ENCODE assay signal across 8 cellular contexts in the genomic region with DNA sequence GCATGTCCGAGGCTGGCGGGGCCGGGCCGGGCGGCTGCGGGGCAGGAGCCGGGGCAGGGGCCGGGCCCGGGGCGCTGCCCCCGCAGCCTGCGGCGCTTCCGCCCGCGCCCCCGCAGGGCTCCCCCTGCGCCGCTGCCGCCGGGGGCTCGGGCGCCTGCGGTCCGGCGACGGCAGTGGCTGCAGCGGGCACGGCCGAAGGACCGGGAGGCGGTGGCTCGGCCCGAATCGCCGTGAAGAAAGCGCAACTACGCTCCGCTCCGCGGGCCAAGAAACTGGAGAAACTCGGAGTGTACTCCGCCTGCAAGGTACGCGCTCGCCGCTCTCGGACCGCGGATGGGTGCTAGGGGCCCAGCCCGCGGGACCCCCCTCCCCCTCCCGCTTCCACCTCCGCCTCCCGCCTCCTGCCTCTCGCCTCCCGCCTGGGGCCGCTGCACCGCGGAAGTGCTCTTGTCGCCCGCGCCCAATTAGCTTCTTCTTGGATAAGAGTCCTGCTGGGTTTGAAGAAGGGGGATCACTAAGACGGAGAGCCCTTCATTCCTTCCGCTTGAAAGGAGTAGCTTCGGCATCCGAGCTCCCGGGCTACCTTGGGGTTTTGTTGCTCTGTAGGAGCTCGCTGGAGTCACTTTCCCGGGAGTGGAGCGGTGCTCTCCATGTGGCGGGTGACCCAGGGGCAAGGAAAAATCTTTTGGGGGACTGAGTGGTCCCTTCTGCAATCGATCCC. TPM values are rescaled to one million over a fixed set of nuclear protein-coding genes. Genes with fewer than 3 reads are reported as not detected.
DNase-seq lines count a peak whose midpoint lies in the region; ATAC-seq and TF ChIP-seq lines count a peak whose summit lies in the region.

No MANE protein-coding gene starts in this region.

- peak overlapping the region; percentile 75 for H3K27ac ChIP-seq in HL-60 (replicated peaks)

- ATAC-seq in GM19467 (IDR thresholded peaks at IDR 0.05; ENCODE audit: unreplicated experiment), result peak; percentile 34
- ATAC-seq in naive thymus-derived CD8-positive, alpha-beta T cell, result peak; percentile 19 to 35
- peak; percentile 62 for ATAC-seq in stimulated activated naive CD8-positive, alpha-beta T cell treated with anti-CD3 and anti-CD28 coated beads, Interleukin-15, amount 100 ng/mL, for 72 hours

- DNase-seq in COR-L47 (lab: John Stamatoyannopoulos, UW) (peak; percentile 32), HL-60 (ENCODE audit: low read depth in 1 of 2, low spot score in 1 of 2) (peak; percentile 45 to 86), RKO (ENCODE audit: low spot score) (peak; percentile 86), fibroblast of peridontal ligament (ENCODE audit: extremely low read depth) (peak; percentile 64)
- DNase-seq in activated effector memory CD4-positive, alpha-beta T cell treated with Interleukin-2 at 50 U/mL for 16 hours, result peak; percentile 54
- DNase-seq in naive thymus-derived CD8-positive, alpha-beta T cell, result peak; percentile 36 to 76 (median 59)
- DNase-seq in stimulated activated naive CD8-positive, alpha-beta T cell treated with anti-CD3 and anti-CD28 coated beads, Interleukin-15, amount 100 ng/mL, for 72 hours, result peak; percentile 79 to 82

- H3K27me3 ChIP-seq in HL-60 (ENCODE audit: insufficient read depth, poor library complexity, severe bottlenecking), result no peaks in the 10 kb centered on the region

- peak overlapping the region; percentile 96 to 100 (median 97) for H3K4me3 Mint-ChIP-seq in naive thymus-derived CD8-positive, alpha-beta T cell
- peak overlapping the region; percentile 91 to 92 for H3K4me3 Mint-ChIP-seq in stimulated activated naive CD8-positive, alpha-beta T cell treated with anti-CD3 and anti-CD28 coated beads, Interleukin-15, amount 100 ng/mL, for 72 hours

- no peaks in the 10 kb centered on the region for H3K27me3 Mint-ChIP-seq in naive thymus-derived CD8-positive, alpha-beta T cell
- H3K27me3 Mint-ChIP-seq in stimulated activated naive CD8-positive, alpha-beta T cell treated with anti-CD3 and anti-CD28 coated beads, Interleukin-15, amount 100 ng/mL, for 72 hours, result no peaks in the 10 kb centered on the region

- H3K4me3 ChIP-seq in HL-60 (replicated peaks; ENCODE audit: insufficient read depth, low read length), result peak overlapping the region; percentile 72

- no peak for TF ChIP-seq CTCF in HL-60 (IDR thresholded peaks at IDR 0.05; ENCODE audit: insufficient read depth, low read length)

- no peaks in the 10 kb centered on the region for H3K36me3 Mint-ChIP-seq in naive thymus-derived CD8-positive, alpha-beta T cell

- peak overlapping the region; percentile 93 to 98 (median 95) for H3K27ac Mint-ChIP-seq in naive thymus-derived CD8-positive, alpha-beta T cell
- H3K27ac Mint-ChIP-seq in stimulated activated naive CD8-positive, alpha-beta T cell treated with anti-CD3 and anti-CD28 coated beads, Interleukin-15, amount 100 ng/mL, for 72 hours, result peak overlapping the region; percentile 91 to 96

- H3K4me1 Mint-ChIP-seq in naive thymus-derived CD8-positive, alpha-beta T cell, result peaks cover 37 to 57% (median 55%) of the 10 kb centered on the region in 4 donors
- H3K4me1 Mint-ChIP-seq in stimulated activated naive CD8-positive, alpha-beta T cell treated with anti-CD3 and anti-CD28 coated beads, Interleukin-15, amount 100 ng/mL, for 72 hours, result peaks cover 49% of the 10 kb centered on the region

- POLR2A ChIA-PET in naive thymus-derived CD8-positive, alpha-beta T cell (lab: Charles Lee), result interaction anchor here (0.6 to 3.2 kb wide), 6 partner anchors 56 to 151 kb away, joined by 3 to 28 read pairs (median 4); a partner anchor contains a TSS

- no peaks in the 10 kb centered on the region for H3K9me3 Mint-ChIP-seq in naive thymus-derived CD8-positive, alpha-beta T cell
- H3K9me3 Mint-ChIP-seq in stimulated activated naive CD8-positive, alpha-beta T cell treated with anti-CD3 and anti-CD28 coated beads, Interleukin-15, amount 100 ng/mL, for 72 hours, result no peaks in the 10 kb centered on the region

RNA-seq across cellular contexts. Expression of a gene that starts 0.4 kb away (rescaled TPM):
- total RNA-seq in naive thymus-derived CD8-positive, alpha-beta T cell, result 10 to 100 TPM; 52.0 to 60.2 TPM
- 1 to 10 TPM; 2.9 to 5.9 (median 2.9) TPM for polyA plus RNA-seq in naive thymus-derived CD8-positive, alpha-beta T cell

RNA-seq across cellular contexts. Expression of a gene that starts 28.6 kb away (rescaled TPM):
- total RNA-seq in naive thymus-derived CD8-positive, alpha-beta T cell, result not detected
- polyA plus RNA-seq in naive thymus-derived CD8-positive, alpha-beta T cell, result under 1 TPM; 0.33 to 0.98 (median 0.34) TPM

Comparison
In these comparisons a context has a peak if more than half of its experiments do, and no peak if none do; other contexts are left out.
1. Peak in every context shown above with its lines: DNase-seq, ATAC-seq, H3K4me3 ChIP-seq and H3K27ac ChIP-seq.
2. DNase-seq: peak in every context shown above with its lines; median percentile 86 in RKO; 80 in stimulated activated naive CD8-positive, alpha-beta T cell treated with anti-CD3 and anti-CD28 coated beads, Interleukin-15, amount 100 ng/mL, for 72 hours; 66 in HL-60; 64 in fibroblast of peridontal ligament; 59 in naive thymus-derived CD8-positive, alpha-beta T cell; 54 in activated effector memory CD4-positive, alpha-beta T cell treated with Interleukin-2 at 50 U/mL for 16 hours; 32 in COR-L47.